8 cellular contexts compared by ENCODE assay signal in genomic region chr12:57240069-57240921, GRCh38. TPM values are rescaled to one million over a fixed set of nuclear protein-coding genes. Genes with fewer than 3 reads are reported as not detected.
DNase-seq lines count a peak whose midpoint lies in the region; ATAC-seq and TF ChIP-seq lines count a peak whose summit lies in the region.

No MANE protein-coding gene starts in this region.

- H3K4me1 ChIP-seq in NT2/D1 (ENCODE audit: insufficient read depth, insufficient read length) (peaks cover 24% of the 10 kb centered on the region), fibroblast of lung (ENCODE audit: control insufficient read depth, extremely low read depth, insufficient read depth, low read length) (peaks cover 31% of the 10 kb centered on the region), neuron (ENCODE audit: insufficient read depth, low read length) (peaks cover 38% of the 10 kb centered on the region), tibial nerve (peaks cover 5 to 90% (median 62%) of the 10 kb centered on the region in 4 donors)

- POLR2A ChIA-PET in CD4-positive, alpha-beta T cell (lab: Charles Lee), result interaction anchor here (0.6 to 3.6 kb wide), 7 partner anchors 10 to 515 kb away, joined by 3 to 48 read pairs (median 6); partner anchors contain the start of genes NACA and SHMT2

- H3K4me3 ChIP-seq in NT2/D1 (ENCODE audit: insufficient read length, low read depth) (peak overlapping the region; percentile 49), fibroblast of lung (replicated peaks in 1 of 4; ENCODE audit: control extremely low read depth in 1 of 4, insufficient read depth in 1 of 4, low read depth in 3 of 4, low read length in 4 of 4) (peak overlapping the region; percentile 33 to 77 (median 64)), neuron (ENCODE audit: low read length) (peak overlapping the region; percentile 45), tibial nerve (peak overlapping the region; percentile 10 to 55 (median 46))

- H3K9me3 Mint-ChIP-seq in CD4-positive, alpha-beta T cell, result no peaks in the 10 kb centered on the region
- no peaks in the 10 kb centered on the region for H3K9me3 Mint-ChIP-seq in activated T-cell treated with anti-CD3 and anti-CD28 coated beads, Interleukin-2, amount 50 U/mL, for 4 hours

- intact Hi-C loops in CD4-positive, alpha-beta T cell (cut with DNase I, micrococcal nuclease), result loop anchor here in 1 of 2 experiments (5.0 kb wide), 1 partner anchor 113 kb away; the partner anchor contains the start of gene LRP1

- H3K4me1 Mint-ChIP-seq in CD4-positive, alpha-beta T cell (ENCODE audit: low read depth), result peaks cover 86% of the 10 kb centered on the region
- peaks cover 64% of the 10 kb centered on the region for H3K4me1 Mint-ChIP-seq in activated T-cell treated with anti-CD3 and anti-CD28 coated beads, Interleukin-2, amount 50 U/mL, for 4 hours (ENCODE audit: low read depth)

- WGBS in tibial nerve, 2 donors, result 1 to 2% methylated on average over 59 to 62 of the region's 72 CpGs

- H3K36me3 ChIP-seq in NT2/D1 (ENCODE audit: insufficient read depth, insufficient read length, low read length) (peaks cover 10% of the 10 kb centered on the region), fibroblast of lung (ENCODE audit: control insufficient read depth, insufficient read depth, low read length) (no peaks in the 10 kb centered on the region), neuron (ENCODE audit: insufficient read depth, low read length) (no peaks in the 10 kb centered on the region), tibial nerve (no peaks in the 10 kb centered on the region)

- no peak for TF ChIP-seq EP300 in tibial nerve (IDR thresholded peaks at IDR 0.05)

- peaks cover 66% of the 10 kb centered on the region for H3K27me3 ChIP-seq in CD4-positive, alpha-beta T cell (ENCODE audit: control insufficient read depth, insufficient read depth, low read length)
- H3K27me3 ChIP-seq in NT2/D1 (ENCODE audit: insufficient read depth, insufficient read length) (peaks cover 68% of the 10 kb centered on the region), fibroblast of lung (ENCODE audit: control insufficient read depth, insufficient read depth, low read length) (peaks cover 16% of the 10 kb centered on the region), neuron (ENCODE audit: insufficient read depth, low read length) (peaks cover 9% of the 10 kb centered on the region), tibial nerve (peaks cover 8 to 80% of the 10 kb centered on the region in 2 donors)

- peak overlapping the region; percentile 96 for H3K4me3 Mint-ChIP-seq in CD4-positive, alpha-beta T cell
- H3K4me3 Mint-ChIP-seq in activated T-cell treated with anti-CD3 and anti-CD28 coated beads, Interleukin-2, amount 50 U/mL, for 4 hours, result peak overlapping the region; percentile 90

- no peaks in the 10 kb centered on the region for H3K9me3 ChIP-seq in CD4-positive, alpha-beta T cell (ENCODE audit: control insufficient read depth, low read length)
- no peaks in the 10 kb centered on the region; the same call in 1 of the 2 replicates for H3K9me3 ChIP-seq in NT2/D1 (ENCODE audit: insufficient read depth, low read length)
- no peaks in the 10 kb centered on the region for H3K9me3 ChIP-seq in fibroblast of lung (ENCODE audit: control insufficient read depth, insufficient read depth, low read depth, low read length)
- no peaks in the 10 kb centered on the region for H3K9me3 ChIP-seq in neuron (ENCODE audit: low read length)
- H3K9me3 ChIP-seq in tibial nerve, result no peaks in the 10 kb centered on the region

- ATAC-seq in CD4-positive, alpha-beta T cell (ENCODE audit: poor library complexity), result peak; percentile 70
- ATAC-seq in HG02884 (IDR thresholded peaks at IDR 0.05; ENCODE audit: unreplicated experiment), result peak; percentile 29
- ATAC-seq in activated T-cell treated with anti-CD3 and anti-CD28 coated beads, Interleukin-2, amount 50 U/mL, for 4 hours, result peak; percentile 32 to 36
- ATAC-seq in GM18870 (IDR thresholded peaks at IDR 0.05; ENCODE audit: unreplicated experiment), result no peak

- peak overlapping the region; percentile 68 for H3K27ac Mint-ChIP-seq in CD4-positive, alpha-beta T cell

- H3K36me3 Mint-ChIP-seq in CD4-positive, alpha-beta T cell (ENCODE audit: low read depth), result no peaks in the 10 kb centered on the region
- peaks cover 2% of the 10 kb centered on the region for H3K36me3 Mint-ChIP-seq in activated T-cell treated with anti-CD3 and anti-CD28 coated beads, Interleukin-2, amount 50 U/mL, for 4 hours (ENCODE audit: insufficient read depth)

- H3K9ac ChIP-seq in NT2/D1 (ENCODE audit: insufficient read length, low read depth), result peak overlapping the region; percentile 71
- peak overlapping the region; percentile 60 for H3K9ac ChIP-seq in fibroblast of lung (ENCODE audit: insufficient read depth, low read length)

- peaks cover 83% of the 10 kb centered on the region for H3K27me3 Mint-ChIP-seq in CD4-positive, alpha-beta T cell
- H3K27me3 Mint-ChIP-seq in activated T-cell treated with anti-CD3 and anti-CD28 coated beads, Interleukin-2, amount 50 U/mL, for 4 hours (ENCODE audit: low read depth), result peaks cover 51% of the 10 kb centered on the region

- DNase-seq in CD4-positive, alpha-beta T cell, result peak; percentile 55 to 81 (median 66)
- DNase-seq in NT2/D1 (ENCODE audit: low read depth, low spot score) (no peak), fibroblast of lung (ENCODE audit: low read depth in 2 of 2) (peak; percentile 40 to 60), tibial nerve (ENCODE audit: low spot score in 2 of 2) (no peak)
- DNase-seq in activated T-cell treated with anti-CD3 and anti-CD28 coated beads, Interleukin-2, amount 50 U/mL, for 4 hours, result peak; percentile 84

- H2AFZ ChIP-seq in fibroblast of lung (ENCODE audit: low read length) (no peak overlapping the region), neuron (ENCODE audit: low read depth, low read length) (peak overlapping the region; percentile 80)

- CTCF ChIA-PET in CD4-positive, alpha-beta T cell (lab: Charles Lee), result interaction anchor here (1.0 to 10.7 kb wide), 5 partner anchors 12 to 129 kb away, joined by 3 to 225 read pairs (median 13); partner anchors contain the start of genes NXPH4, SHMT2 and STAT6

- peak; percentile 23 for TF ChIP-seq CTCF in CD4-positive, alpha-beta T cell (IDR thresholded peaks at IDR 0.05)
- TF ChIP-seq CTCF in fibroblast of lung (conservative IDR thresholded peaks at IDR 0.05 in 1 of 2, IDR thresholded peaks at IDR 0.05 in 1 of 2; ENCODE audit: low read depth in 1 of 2, low read length in 2 of 2) (no peak), tibial nerve (IDR thresholded peaks at IDR 0.05) (peak in 1 of 5 experiments; percentile 8)

- H3K79me2 ChIP-seq in fibroblast of lung (ENCODE audit: control insufficient read depth, insufficient read depth, low read length), result no peaks in the 10 kb centered on the region

- peak overlapping the region; percentile 94 for H3K4me2 ChIP-seq in fibroblast of lung (ENCODE audit: extremely low read depth, insufficient read depth, low read length)

- H4K20me1 ChIP-seq in fibroblast of lung (ENCODE audit: control insufficient read depth, extremely low read depth, insufficient read depth, low read length), result no peaks in the 10 kb centered on the region

- no peak overlapping the region for H3K27ac ChIP-seq in CD4-positive, alpha-beta T cell (ENCODE audit: low read depth, low read length)
- peak overlapping the region; percentile 1 for H3K27ac ChIP-seq in fibroblast of lung (ENCODE audit: insufficient read depth, low read length)
- H3K27ac ChIP-seq in tibial nerve, result no peak overlapping the region

- TF ChIP-seq POLR2A in tibial nerve (IDR thresholded peaks at IDR 0.05), result no peak

RNA-seq across cellular contexts. Expression of gene STAC3, which starts 10.7 kb away (rescaled TPM):
- total RNA-seq in CD4-positive, alpha-beta T cell, result 1 to 10 TPM; 2.0 to 3.0 TPM
- total RNA-seq in activated T-cell treated with anti-CD3 and anti-CD28 coated beads, Interleukin-2, amount 50 U/mL, for 4 hours, result 1 to 10 TPM; 1.4 to 2.2 (median 1.7) TPM
- total RNA-seq in fibroblast of lung, result 0.26 and 0.33 TPM in 2 replicates
- polyA plus RNA-seq in fibroblast of lung, result 0.18 and 0.33 TPM in 2 replicates
- polyA plus RNA-seq in fibroblast of lung (2012), result 0.38 and 0.51 TPM in 2 replicates
- polyA minus RNA-seq in fibroblast of lung (ENCODE audit: low replicate concordance), result 1.4 TPM in 1 of 2 replicates, not detected in the other
- 1 to 10 TPM in 3 of 4 donors, not detected in 1; 1.7 to 5.0 (median 3.6) TPM for total RNA-seq in tibial nerve

RNA-seq across cellular contexts. Expression of gene SHMT2, which starts 10.8 kb away (rescaled TPM):
- total RNA-seq in CD4-positive, alpha-beta T cell, result 10 to 100 TPM; 21.3 to 22.2 TPM
- total RNA-seq in activated T-cell treated with anti-CD3 and anti-CD28 coated beads, Interleukin-2, amount 50 U/mL, for 4 hours, result 100 to 1,000 TPM; 373 to 414 (median 383) TPM
- 358 and 380 TPM in 2 replicates for total RNA-seq in fibroblast of lung
- 139 and 154 TPM in 2 replicates for polyA plus RNA-seq in fibroblast of lung
- polyA plus RNA-seq in fibroblast of lung (2012), result 144 and 150 TPM in 2 replicates
- 360 and 376 TPM in 2 replicates for polyA minus RNA-seq in fibroblast of lung (ENCODE audit: low replicate concordance)
- 10 to 100 TPM; 18.4 to 77.3 (median 32.6) TPM for total RNA-seq in tibial nerve

RNA-seq across cellular contexts. Expression of gene NXPH4, which starts 23.7 kb away (rescaled TPM):
- total RNA-seq in CD4-positive, alpha-beta T cell, result not detected
- under 1 TPM in 2 of 3 donors, not detected in 1; 0.20 to 0.24 TPM for total RNA-seq in activated T-cell treated with anti-CD3 and anti-CD28 coated beads, Interleukin-2, amount 50 U/mL, for 4 hours
- 0.50 and 1.0 TPM in 2 replicates for total RNA-seq in fibroblast of lung
- 0.30 and 1.9 TPM in 2 replicates for polyA plus RNA-seq in fibroblast of lung
- 1.6 and 10.2 TPM in 2 replicates for polyA plus RNA-seq in fibroblast of lung (2012)
- polyA minus RNA-seq in fibroblast of lung (ENCODE audit: low replicate concordance), result 1.0 and 12.0 TPM in 2 replicates
- 1 to 10 TPM in 1 of 4 donors, not detected in 3; 4.2 TPM for total RNA-seq in tibial nerve

Comparison
In these comparisons a context has a peak if more than half of its experiments do, and no peak if none do; other contexts are left out.
1. DNase-seq: peak in CD4-positive, alpha-beta T cell (10 of 10), activated T-cell treated with anti-CD3 and anti-CD28 coated beads, Interleukin-2, amount 50 U/mL, for 4 hours (single experiment) and fibroblast of lung (2 of 2); none in NT2/D1 (single experiment) and tibial nerve (0 of 2).
2. Peak in every context shown above with its lines, with median percentiles within 50 percentile points of each other: H3K4me3 ChIP-seq.